In the genomic region with DNA sequence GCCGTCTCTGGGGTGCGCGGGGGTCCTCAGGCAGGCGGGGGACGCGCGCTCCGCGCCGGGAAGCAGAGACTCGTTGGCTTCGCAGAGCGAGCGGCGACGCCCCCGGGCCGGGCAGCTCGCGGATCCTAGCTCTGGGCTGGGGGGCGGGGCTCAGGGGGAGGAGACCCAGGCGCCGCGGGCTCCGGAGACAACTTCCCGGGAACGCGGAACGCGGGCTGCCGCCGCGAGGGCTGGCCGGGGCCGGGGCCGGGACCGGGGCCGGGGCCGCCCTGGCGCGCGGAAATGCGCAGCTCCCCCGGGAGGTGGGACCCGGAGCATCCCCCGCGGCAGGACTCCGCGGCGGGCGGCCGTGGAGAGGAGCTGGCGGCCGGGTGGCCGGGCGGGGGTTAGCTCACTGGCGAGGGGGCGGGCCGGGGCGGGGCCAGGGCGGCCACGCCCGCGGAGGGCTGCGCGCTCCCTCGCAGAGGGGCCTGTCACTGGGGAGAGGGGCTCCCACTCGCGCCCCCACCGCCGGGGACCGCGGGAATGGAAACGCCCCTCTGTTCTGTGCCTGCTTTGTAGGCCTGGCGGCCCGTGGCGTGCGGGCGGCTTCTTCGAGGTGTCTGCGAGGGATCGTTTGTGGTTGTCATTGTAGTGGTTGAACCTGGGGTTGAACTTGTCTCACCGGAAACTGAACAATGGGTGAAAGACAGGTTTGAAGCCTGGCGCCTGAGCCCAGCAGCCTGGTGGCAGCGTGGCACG, we compare ENCODE assay signal across 9 cellular contexts. TPM values are rescaled to one million over a fixed set of nuclear protein-coding genes. Genes with fewer than 3 reads are reported as not detected.
DNase-seq lines count a peak whose midpoint lies in the region; ATAC-seq and TF ChIP-seq lines count a peak whose summit lies in the region.
"Had no signal": no experiment of that assay in that cellular context is flagged by ENCODE, and none has a peak within 500 bp of the region (broad histone marks: within the 10 kb centered on the region; RNA-seq: fewer than 3 reads in every experiment).

A gene (minus strand): TSS at position 98 of the 741 bp plus-strand sequence.

- H3K27ac ChIP-seq in HL-60 (replicated peaks) (peak within 1 kb of the TSS; percentile 40), ovary (no peak within 1 kb of the TSS)
- H3K27ac ChIP-seq: VCaP had no signal

- 1% methylated on average over 67 to 83 of the region's 86 CpGs for WGBS in ovary, 3 donors

- H3K27me3 ChIP-seq in HL-60 (ENCODE audit: insufficient read depth, poor library complexity, severe bottlenecking) (no peaks in the 10 kb centered on the region), ovary (no peaks in the 10 kb centered on the region)

- intact Hi-C loops in activated T-helper 2 cell treated with anti-CD3 and anti-CD28 coated beads, Interferon-gamma antibody, Interleukin-2, Interleukin-4, amounts not matched to agents 10 μg/mL and 5 μg/mL and 100 μg/mL, durations not matched to agents 14 hours and 24 hours and 36 hours (cut with micrococcal nuclease) = no loop called here
- intact Hi-C loops in head of caudate nucleus (cut with DNase I) (no loop called here), ovary (cut with DNase I) (no loop called here)

- no peak for TF ChIP-seq EP300 in ovary (IDR thresholded peaks at IDR 0.05)

- peaks cover 3% of the 10 kb centered on the region for H3K4me1 ChIP-seq in ovary (ENCODE audit: insufficient read depth)

- peak within 1 kb of the TSS; percentile 52 for H3K4me3 Mint-ChIP-seq in activated T-helper 2 cell treated with anti-CD3 and anti-CD28 coated beads, Interferon-gamma antibody, Interleukin-2, Interleukin-4, amounts not matched to agents 10 μg/mL and 5 μg/mL and 100 μg/mL, durations not matched to agents 14 hours and 24 hours and 36 hours (ENCODE audit: low read depth)

- DNase-seq in HL-60 (ENCODE audit: low read depth in 1 of 2, low spot score in 1 of 2) (peak in 1 of 2 experiments; percentile 37), head of caudate nucleus (peak in 40 of 42 donors; percentile 38 to 82 (median 68)), ovary (peak; percentile 72 to 85 (median 73)), COLO668 (lab: John Stamatoyannopoulos, UW; ENCODE audit: unreplicated experiment) (no peak)
- peak; percentile 13 for DNase-seq in activated T-helper 2 cell treated with anti-CD3 and anti-CD28 coated beads, Interferon-gamma antibody, Interleukin-2, Interleukin-4, amounts not matched to agents 10 μg/mL and 5 μg/mL and 100 μg/mL, durations not matched to agents 14 hours and 24 hours and 36 hours (ENCODE audit: low spot score)

- no peaks in the 10 kb centered on the region for H3K9me3 ChIP-seq in ovary

- TF ChIP-seq POLR2A in GM18505 (IDR thresholded peaks at IDR 0.05; ENCODE audit: borderline replicate concordance, extremely low read depth, insufficient read depth, insufficient read length) = no peak
- TF ChIP-seq POLR2A in ovary (IDR thresholded peaks at IDR 0.05) = no peak

- H3K36me3 ChIP-seq in ovary = no peaks in the 10 kb centered on the region

- peak within 1 kb of the TSS; percentile 56 for H3K4me3 ChIP-seq in HL-60 (replicated peaks; ENCODE audit: insufficient read depth, low read length)
- peak within 1 kb of the TSS; percentile 78 for H3K4me3 ChIP-seq in ovary

- TF ChIP-seq CTCF in HL-60 (IDR thresholded peaks at IDR 0.05; ENCODE audit: insufficient read depth, low read length) (no peak), ovary (IDR thresholded peaks at IDR 0.05) (no peak)

- H3K27ac Mint-ChIP-seq in activated T-helper 2 cell treated with anti-CD3 and anti-CD28 coated beads, Interferon-gamma antibody, Interleukin-2, Interleukin-4, amounts not matched to agents 10 μg/mL and 5 μg/mL and 100 μg/mL, durations not matched to agents 14 hours and 24 hours and 36 hours = no peak within 1 kb of the TSS

- H3K36me3 Mint-ChIP-seq in activated T-helper 2 cell treated with anti-CD3 and anti-CD28 coated beads, Interferon-gamma antibody, Interleukin-2, Interleukin-4, amounts not matched to agents 10 μg/mL and 5 μg/mL and 100 μg/mL, durations not matched to agents 14 hours and 24 hours and 36 hours (ENCODE audit: low read depth) = no peaks in the 10 kb centered on the region

- peaks cover 23% of the 10 kb centered on the region for H3K27me3 Mint-ChIP-seq in activated T-helper 2 cell treated with anti-CD3 and anti-CD28 coated beads, Interferon-gamma antibody, Interleukin-2, Interleukin-4, amounts not matched to agents 10 μg/mL and 5 μg/mL and 100 μg/mL, durations not matched to agents 14 hours and 24 hours and 36 hours (ENCODE audit: low read depth)

- peak; percentile 57 for ATAC-seq in GM18505 (IDR thresholded peaks at IDR 0.05; ENCODE audit: unreplicated experiment)
- ATAC-seq in GM18873 (IDR thresholded peaks at IDR 0.05; ENCODE audit: low FRiP score, unreplicated experiment) = no peak
- ATAC-seq in GM21529 (IDR thresholded peaks at IDR 0.05; ENCODE audit: unreplicated experiment) = no peak

- peaks cover 17% of the 10 kb centered on the region for H3K9me3 Mint-ChIP-seq in activated T-helper 2 cell treated with anti-CD3 and anti-CD28 coated beads, Interferon-gamma antibody, Interleukin-2, Interleukin-4, amounts not matched to agents 10 μg/mL and 5 μg/mL and 100 μg/mL, durations not matched to agents 14 hours and 24 hours and 36 hours

- peaks cover 4% of the 10 kb centered on the region for H3K4me1 Mint-ChIP-seq in activated T-helper 2 cell treated with anti-CD3 and anti-CD28 coated beads, Interferon-gamma antibody, Interleukin-2, Interleukin-4, amounts not matched to agents 10 μg/mL and 5 μg/mL and 100 μg/mL, durations not matched to agents 14 hours and 24 hours and 36 hours (ENCODE audit: low read depth)

RNA-seq across cellular contexts. Expression of the gene that starts here (rescaled TPM):
- 0.18 TPM in 1 of 2 replicates, not detected in the other for total RNA-seq in activated T-helper 2 cell treated with anti-CD3 and anti-CD28 coated beads, Interferon-gamma antibody, Interleukin-2, Interleukin-4, amounts not matched to agents 10 μg/mL and 5 μg/mL and 100 μg/mL, durations not matched to agents 14 hours and 24 hours and 36 hours
- 10 to 100 TPM in 6 of 7 donors, 1 to 10 TPM in 1; 9.1 to 48.0 (median 24.2) TPM for total RNA-seq in ovary
- 10 to 100 TPM in 1 of 2 donors, 1 to 10 TPM in 1; 7.1 to 28.8 TPM for polyA plus RNA-seq in ovary

Comparison
In these comparisons a context has a peak if more than half of its experiments do, and no peak if none do; other contexts are left out.
1. Peak in DNase-seq in activated T-helper 2 cell treated with anti-CD3 and anti-CD28 coated beads, Interferon-gamma antibody, Interleukin-2, Interleukin-4, amounts not matched to agents 10 μg/mL and 5 μg/mL and 100 μg/mL, durations not matched to agents 14 hours and 24 hours and 36 hours; RNA of the gene not detected or under 1 TPM.